ENCODE assay signal across 15 cellular contexts in genomic region chr10:61732635-61733278, GRCh38.
"Had no signal": no experiment of that assay in that cellular context is flagged by ENCODE, and none has a peak within 500 bp of the region (broad histone marks: within the 10 kb centered on the region; RNA-seq: fewer than 3 reads in every experiment).

No MANE protein-coding gene starts in this region.

- H3K9me3 ChIP-seq: colonic mucosa, SJCRH30 had no signal

- H3K4me3 ChIP-seq: colonic mucosa, SJCRH30 had no signal

- H3K27me3 ChIP-seq: colonic mucosa, SJCRH30 had no signal

- H3K9me3 Mint-ChIP-seq: activated T-helper 17 cell treated with anti-CD3 and anti-CD28 coated beads, Interleukin-2, amount 50 U/mL, for 72 hours had no signal

- H3K4me3 Mint-ChIP-seq: activated CD4-positive, alpha-beta memory T cell treated with anti-CD3 and anti-CD28 coated beads, Interleukin-2, amount 10 ng/mL, durations not matched to agents 7 days and 5 days; activated CD4-positive, alpha-beta T cell treated with anti-CD3 and anti-CD28 coated beads for 36 hours; activated naive CD4-positive, alpha-beta T cell treated with anti-CD3 and anti-CD28 coated beads, Interleukin-2, amount 10 ng/mL, durations not matched to agents 7 days and 5 days; activated naive CD8-positive, alpha-beta T cell treated with anti-CD3 and anti-CD28 coated beads for 36 hours; activated T-helper 17 cell treated with anti-CD3 and anti-CD28 coated beads, Interleukin-2, amount 50 U/mL, for 72 hours; T-cell had no signal

- ATAC-seq: activated CD4-positive, alpha-beta T cell treated with anti-CD3 and anti-CD28 coated beads for 36 hours; activated T-helper 17 cell treated with anti-CD3 and anti-CD28 coated beads, Interleukin-2, amount 50 U/mL, for 72 hours; T-cell had no signal

- H3K27ac Mint-ChIP-seq: activated CD4-positive, alpha-beta memory T cell treated with anti-CD3 and anti-CD28 coated beads, Interleukin-2, amount 10 ng/mL, durations not matched to agents 7 days and 5 days; activated CD4-positive, alpha-beta T cell treated with anti-CD3 and anti-CD28 coated beads for 36 hours; activated naive CD4-positive, alpha-beta T cell treated with anti-CD3 and anti-CD28 coated beads, Interleukin-2, amount 10 ng/mL, durations not matched to agents 7 days and 5 days; activated naive CD8-positive, alpha-beta T cell treated with anti-CD3 and anti-CD28 coated beads for 36 hours; activated T-helper 17 cell treated with anti-CD3 and anti-CD28 coated beads, Interleukin-2, amount 50 U/mL, for 72 hours; T-cell had no signal

- H3K36me3 ChIP-seq: colonic mucosa, SJCRH30 had no signal

- H3K36me3 Mint-ChIP-seq: activated naive CD4-positive, alpha-beta T cell treated with anti-CD3 and anti-CD28 coated beads, Interleukin-2, amount 10 ng/mL, durations not matched to agents 7 days and 5 days; activated naive CD8-positive, alpha-beta T cell treated with anti-CD3 and anti-CD28 coated beads for 36 hours; T-cell had no signal

- DNase-seq: activated CD4-positive, alpha-beta memory T cell treated with anti-CD3 and anti-CD28 coated beads, Interleukin-2, amount 10 ng/mL, durations not matched to agents 7 days and 5 days; activated CD4-positive, alpha-beta T cell treated with anti-CD3 and anti-CD28 coated beads, Interleukin-2, amount 50 U/mL, for 1 hour; activated naive CD8-positive, alpha-beta T cell treated with anti-CD3 and anti-CD28 coated beads for 36 hours; activated T-cell treated with anti-CD3 and anti-CD28 coated beads for 4 hours; activated T-cell treated with anti-CD3 and anti-CD28 coated beads, Interleukin-2, amount 50 U/mL, for 48 hours; cerebellar nuclear complex; colonic mucosa; NCI-H187; Right ventricle myocardium superior; T1000 had no signal

- H3K4me1 ChIP-seq: colonic mucosa, SJCRH30 had no signal

- H3K27ac ChIP-seq: colonic mucosa, SJCRH30 had no signal

- H3K4me1 Mint-ChIP-seq: activated CD4-positive, alpha-beta memory T cell treated with anti-CD3 and anti-CD28 coated beads, Interleukin-2, amount 10 ng/mL, durations not matched to agents 7 days and 5 days; activated CD4-positive, alpha-beta T cell treated with anti-CD3 and anti-CD28 coated beads for 36 hours; activated naive CD4-positive, alpha-beta T cell treated with anti-CD3 and anti-CD28 coated beads, Interleukin-2, amount 10 ng/mL, durations not matched to agents 7 days and 5 days; activated naive CD8-positive, alpha-beta T cell treated with anti-CD3 and anti-CD28 coated beads for 36 hours; activated T-helper 17 cell treated with anti-CD3 and anti-CD28 coated beads, Interleukin-2, amount 50 U/mL, for 72 hours had no signal
